In genomic region chr10:63217120-63217605, GRCh38 we compare ENCODE assay signal across 8 cellular contexts.
A peak's percentile ranks its signal among the peaks of the same experiment; 100 is the strongest.
DNase-seq lines count a peak whose midpoint lies in the region; ATAC-seq and TF ChIP-seq lines count a peak whose summit lies in the region.

No MANE protein-coding gene starts in this region.

- ATAC-seq in CD8-positive, alpha-beta T cell, result peak; percentile 86
- peak; percentile 83 for ATAC-seq in GM18517 (IDR thresholded peaks at IDR 0.05; ENCODE audit: unreplicated experiment)
- peak; percentile 78 for ATAC-seq in HG02938 (IDR thresholded peaks at IDR 0.05; ENCODE audit: unreplicated experiment)
- peak; percentile 82 for ATAC-seq in left ventricle myocardium superior

- H3K9me3 Mint-ChIP-seq in CD8-positive, alpha-beta T cell, result peaks cover under 1% of the 10 kb centered on the region

- CTCF ChIA-PET in CD8-positive, alpha-beta T cell (lab: Charles Lee), result interaction anchor here (0.6 to 6.0 kb wide), 27 partner anchors 8 to 505 kb away, joined by 3 to 66 read pairs (median 4); no protein-coding TSS in a partner anchor

- peaks cover 52% of the 10 kb centered on the region for H3K4me1 Mint-ChIP-seq in CD8-positive, alpha-beta T cell (ENCODE audit: low read depth)

- H3K9me3 ChIP-seq in CD8-positive, alpha-beta T cell (ENCODE audit: low read length), result no peaks in the 10 kb centered on the region
- no peaks in the 10 kb centered on the region for H3K9me3 ChIP-seq in spleen

- TF ChIP-seq CTCF in CD8-positive, alpha-beta T cell (IDR thresholded peaks at IDR 0.05), result peak; percentile 93
- peak; percentile 42 to 80 (median 75) for TF ChIP-seq CTCF in spleen (IDR thresholded peaks at IDR 0.05 in 8 of 11, conservative IDR thresholded peaks at IDR 0.05 in 3 of 11)

- H3K4me3 ChIP-seq in CD8-positive, alpha-beta T cell (ENCODE audit: low read depth, low read length), result no peak overlapping the region
- H3K4me3 ChIP-seq in spleen, result no peak overlapping the region

- H3K27ac ChIP-seq in CD8-positive, alpha-beta T cell (ENCODE audit: low read depth, low read length), result no peak overlapping the region
- H3K27ac ChIP-seq in spleen, result peak overlapping the region in 3 of 8 donors; percentile 7 to 25 (median 17)

- POLR2A ChIA-PET in CD8-positive, alpha-beta T cell (lab: Charles Lee), result no interaction called here

- intact Hi-C loops in CD8-positive, alpha-beta T cell (cut with DNase I, micrococcal nuclease), result loop anchor here (1.0 to 5.0 kb wide), 8 partner anchors 8 to 504 kb away; partner anchors contain the start of genes JMJD1C (in 1 of the 2) and REEP3 (in 1 of the 2)
- intact Hi-C loops in left ventricle myocardium superior (cut with micrococcal nuclease), result loop anchor here (10.0 kb wide), 1 partner anchor 408 kb away; no protein-coding TSS in a partner anchor
- intact Hi-C loops in spleen (cut with DNase I; ENCODE audit: low total_unique reads), result loop anchor here (10.0 kb wide), 2 partner anchors 248 to 408 kb away; partner anchors contain the start of gene JMJD1C

- H3K4me3 Mint-ChIP-seq in CD8-positive, alpha-beta T cell, result no peak overlapping the region

- no peaks in the 10 kb centered on the region for H3K27me3 Mint-ChIP-seq in CD8-positive, alpha-beta T cell (ENCODE audit: low read depth)

- DNase-seq in CD8-positive, alpha-beta T cell, result peak in 1 of 7 experiments; percentile 20
- peak; percentile 49 for DNase-seq in NCI-H2171 treated with DMSO at 0.1 percent for 48 hours (lab: John Stamatoyannopoulos, UW)
- peak; percentile 57 for DNase-seq in amniotic epithelial cell (ENCODE audit: low read depth)
- DNase-seq in left ventricle myocardium superior, result no peak
- DNase-seq in spleen, result no peak
- no peak for DNase-seq in hepatic stellate cell (ENCODE audit: low spot score)

- peaks cover 9% of the 10 kb centered on the region for H3K4me1 ChIP-seq in CD8-positive, alpha-beta T cell (ENCODE audit: insufficient read depth, low read length)
- H3K4me1 ChIP-seq in spleen, result peaks cover 26 to 84% (median 61%) of the 10 kb centered on the region in 6 donors

- no peaks in the 10 kb centered on the region for H3K27me3 ChIP-seq in CD8-positive, alpha-beta T cell (ENCODE audit: insufficient read depth, low read length)
- H3K27me3 ChIP-seq in spleen (replicated peaks in 1 of 7), result no peaks in the 10 kb centered on the region

- peaks cover 28% of the 10 kb centered on the region for H3K36me3 Mint-ChIP-seq in CD8-positive, alpha-beta T cell

- no peak for TF ChIP-seq POLR2A in spleen (IDR thresholded peaks at IDR 0.05)

- peaks cover 20% of the 10 kb centered on the region for H3K36me3 ChIP-seq in CD8-positive, alpha-beta T cell (ENCODE audit: insufficient read depth, low read length)
- H3K36me3 ChIP-seq in spleen, result peaks cover 0 to 47% (median 29%) of the 10 kb centered on the region in 6 donors

- WGBS in spleen, 5 donors, result 3 to 17% (median 8%) methylated on average over 3 of the region's 3 CpGs

- H3K27ac Mint-ChIP-seq in CD8-positive, alpha-beta T cell, result no peak overlapping the region

Comparison
In these comparisons a context has a peak if more than half of its experiments do, and no peak if none do; other contexts are left out.
1. DNase-seq: peak in NCI-H2171 treated with DMSO at 0.1 percent for 48 hours (single experiment) and amniotic epithelial cell (single experiment); none in left ventricle myocardium superior (single experiment), spleen (single experiment) and hepatic stellate cell (single experiment).
2. Peak in every context shown above with its lines, with median percentiles within 50 percentile points of each other: ATAC-seq.